In the genomic region with DNA sequence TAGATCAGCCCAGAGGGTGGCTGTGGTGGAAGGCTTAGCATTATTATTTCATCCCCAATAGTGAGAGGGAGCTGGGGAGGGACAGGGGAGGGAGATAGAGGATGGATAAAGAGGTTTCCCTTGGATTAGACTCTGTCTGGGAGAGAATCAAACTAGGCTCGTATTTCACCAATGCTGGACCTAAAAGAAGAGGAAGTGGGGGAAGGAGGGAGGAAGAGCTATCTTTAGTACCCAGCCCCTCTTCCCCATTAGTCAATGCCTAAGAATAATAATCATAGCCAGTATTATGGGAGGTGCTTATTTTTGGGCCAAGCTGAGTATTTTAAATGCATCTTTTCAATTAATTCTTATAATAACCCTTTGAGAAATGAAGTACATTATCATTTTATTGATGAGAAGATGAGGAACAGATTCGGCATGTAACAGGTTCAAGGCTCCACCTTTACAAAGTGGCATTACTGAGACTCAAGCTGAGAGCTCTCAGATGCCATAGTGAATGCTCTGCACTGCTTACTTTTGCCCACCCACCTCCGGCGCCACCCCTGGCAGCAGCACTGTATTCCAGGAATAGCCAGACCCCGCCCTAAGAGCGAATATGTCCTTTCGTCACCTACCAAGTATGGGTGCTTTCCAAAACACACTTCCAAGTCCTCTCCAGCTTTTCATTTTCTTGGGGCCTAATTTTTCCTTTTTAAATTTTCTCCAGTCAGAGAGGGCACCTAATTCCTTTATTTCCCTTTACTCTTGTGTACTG, we compare ENCODE assay signal across 1 cellular context.
TF ChIP-seq lines count a peak whose summit lies in the region.

No MANE protein-coding gene starts in this region.

TF ChIP-seq in GM23338, 12 proteins besides CTCF, POLR2A, EP300 and RAD21 (continued from another document):
- TF ChIP-seq, protein P1, sequence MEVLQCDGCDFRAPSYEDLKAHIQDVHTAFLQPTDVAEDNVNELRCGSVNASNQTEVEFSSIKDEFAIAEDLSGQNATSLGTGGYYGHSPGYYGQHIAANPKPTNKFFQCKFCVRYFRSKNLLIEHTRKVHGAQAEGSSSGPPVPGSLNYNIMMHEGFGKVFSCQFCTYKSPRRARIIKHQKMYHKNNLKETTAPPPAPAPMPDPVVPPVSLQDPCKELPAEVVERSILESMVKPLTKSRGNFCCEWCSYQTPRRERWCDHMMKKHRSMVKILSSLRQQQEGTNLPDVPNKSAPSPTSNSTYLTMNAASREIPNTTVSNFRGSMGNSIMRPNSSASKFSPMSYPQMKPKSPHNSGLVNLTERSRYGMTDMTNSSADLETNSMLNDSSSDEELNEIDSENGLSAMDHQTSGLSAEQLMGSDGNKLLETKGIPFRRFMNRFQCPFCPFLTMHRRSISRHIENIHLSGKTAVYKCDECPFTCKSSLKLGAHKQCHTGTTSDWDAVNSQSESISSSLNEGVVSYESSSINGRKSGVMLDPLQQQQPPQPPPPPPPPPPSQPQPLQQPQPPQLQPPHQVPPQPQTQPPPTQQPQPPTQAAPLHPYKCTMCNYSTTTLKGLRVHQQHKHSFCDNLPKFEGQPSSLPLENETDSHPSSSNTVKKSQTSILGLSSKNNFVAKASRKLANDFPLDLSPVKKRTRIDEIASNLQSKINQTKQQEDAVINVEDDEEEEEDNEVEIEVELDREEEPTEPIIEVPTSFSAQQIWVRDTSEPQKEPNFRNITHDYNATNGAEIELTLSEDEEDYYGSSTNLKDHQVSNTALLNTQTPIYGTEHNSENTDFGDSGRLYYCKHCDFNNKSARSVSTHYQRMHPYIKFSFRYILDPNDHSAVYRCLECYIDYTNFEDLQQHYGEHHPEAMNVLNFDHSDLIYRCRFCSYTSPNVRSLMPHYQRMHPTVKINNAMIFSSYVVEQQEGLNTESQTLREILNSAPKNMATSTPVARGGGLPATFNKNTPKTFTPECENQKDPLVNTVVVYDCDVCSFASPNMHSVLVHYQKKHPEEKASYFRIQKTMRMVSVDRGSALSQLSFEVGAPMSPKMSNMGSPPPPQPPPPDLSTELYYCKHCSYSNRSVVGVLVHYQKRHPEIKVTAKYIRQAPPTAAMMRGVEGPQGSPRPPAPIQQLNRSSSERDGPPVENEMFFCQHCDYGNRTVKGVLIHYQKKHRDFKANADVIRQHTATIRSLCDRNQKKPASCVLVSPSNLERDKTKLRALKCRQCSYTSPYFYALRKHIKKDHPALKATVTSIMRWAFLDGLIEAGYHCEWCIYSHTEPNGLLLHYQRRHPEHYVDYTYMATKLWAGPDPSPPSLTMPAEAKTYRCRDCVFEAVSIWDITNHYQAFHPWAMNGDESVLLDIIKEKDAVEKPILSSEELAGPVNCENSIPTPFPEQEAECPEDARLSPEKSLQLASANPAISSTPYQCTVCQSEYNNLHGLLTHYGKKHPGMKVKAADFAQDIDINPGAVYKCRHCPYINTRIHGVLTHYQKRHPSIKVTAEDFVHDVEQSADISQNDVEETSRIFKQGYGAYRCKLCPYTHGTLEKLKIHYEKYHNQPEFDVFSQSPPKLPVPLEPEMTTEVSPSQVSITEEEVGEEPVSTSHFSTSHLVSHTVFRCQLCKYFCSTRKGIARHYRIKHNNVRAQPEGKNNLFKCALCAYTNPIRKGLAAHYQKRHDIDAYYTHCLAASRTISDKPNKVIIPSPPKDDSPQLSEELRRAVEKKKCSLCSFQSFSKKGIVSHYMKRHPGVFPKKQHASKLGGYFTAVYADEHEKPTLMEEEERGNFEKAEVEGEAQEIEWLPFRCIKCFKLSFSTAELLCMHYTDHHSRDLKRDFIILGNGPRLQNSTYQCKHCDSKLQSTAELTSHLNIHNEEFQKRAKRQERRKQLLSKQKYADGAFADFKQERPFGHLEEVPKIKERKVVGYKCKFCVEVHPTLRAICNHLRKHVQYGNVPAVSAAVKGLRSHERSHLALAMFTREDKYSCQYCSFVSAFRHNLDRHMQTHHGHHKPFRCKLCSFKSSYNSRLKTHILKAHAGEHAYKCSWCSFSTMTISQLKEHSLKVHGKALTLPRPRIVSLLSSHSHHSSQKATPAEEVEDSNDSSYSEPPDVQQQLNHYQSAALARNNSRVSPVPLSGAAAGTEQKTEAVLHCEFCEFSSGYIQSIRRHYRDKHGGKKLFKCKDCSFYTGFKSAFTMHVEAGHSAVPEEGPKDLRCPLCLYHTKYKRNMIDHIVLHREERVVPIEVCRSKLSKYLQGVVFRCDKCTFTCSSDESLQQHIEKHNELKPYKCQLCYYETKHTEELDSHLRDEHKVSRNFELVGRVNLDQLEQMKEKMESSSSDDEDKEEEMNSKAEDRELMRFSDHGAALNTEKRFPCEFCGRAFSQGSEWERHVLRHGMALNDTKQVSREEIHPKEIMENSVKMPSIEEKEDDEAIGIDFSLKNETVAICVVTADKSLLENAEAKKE (CRISPR knock-in tag; IDR thresholded peaks at IDR 0.05): no peak
- TF ChIP-seq, protein P2, sequence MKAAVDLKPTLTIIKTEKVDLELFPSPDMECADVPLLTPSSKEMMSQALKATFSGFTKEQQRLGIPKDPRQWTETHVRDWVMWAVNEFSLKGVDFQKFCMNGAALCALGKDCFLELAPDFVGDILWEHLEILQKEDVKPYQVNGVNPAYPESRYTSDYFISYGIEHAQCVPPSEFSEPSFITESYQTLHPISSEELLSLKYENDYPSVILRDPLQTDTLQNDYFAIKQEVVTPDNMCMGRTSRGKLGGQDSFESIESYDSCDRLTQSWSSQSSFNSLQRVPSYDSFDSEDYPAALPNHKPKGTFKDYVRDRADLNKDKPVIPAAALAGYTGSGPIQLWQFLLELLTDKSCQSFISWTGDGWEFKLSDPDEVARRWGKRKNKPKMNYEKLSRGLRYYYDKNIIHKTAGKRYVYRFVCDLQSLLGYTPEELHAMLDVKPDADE (IDR thresholded peaks at IDR 0.05): no peak
- no peak for TF ChIP-seq POLR2AphosphoS5 (IDR thresholded peaks at IDR 0.05; ENCODE audit: low read depth)
